ENCODE assay signal across 9 cellular contexts in genomic region chr5:173764321-173765029, GRCh38.
DNase-seq lines count a peak whose midpoint lies in the region; ATAC-seq, FAIRE-seq and TF ChIP-seq lines count a peak whose summit lies in the region.
"Had no signal": no experiment of that assay in that cellular context is flagged by ENCODE, and none has a peak within 500 bp of the region (broad histone marks: within the 10 kb centered on the region; RNA-seq: fewer than 3 reads in every experiment).

No MANE protein-coding gene starts in this region.

- no peaks in the 10 kb centered on the region for H3K27me3 ChIP-seq in HepG2 (ENCODE audit: control insufficient read depth in 1 of 2, insufficient read depth in 2 of 2, low read length in 2 of 2)

- 8% methylated on average over 14 of the region's 14 CpGs for WGBS in HepG2 (ENCODE audit: low lambda C conversion rate)
- 45% methylated on average over 14 of the region's 14 CpGs for WGBS in urinary bladder

- BruUV-seq in HepG2 (replicated peaks; lab: Mats Ljungman, UMichigan), result no TSS peak

- TF ChIP-seq RAD21 in HepG2 (CRISPR knock-in tag; IDR thresholded peaks at IDR 0.05), result 0 out of 2 replicates have a peak, but pooled peaks have one; percentile 11

- CTCF ChIA-PET in HepG2 (lab: Yijun Ruan, JAX; ENCODE audit: low intra/inter-chr PET ratio, low total read pairs), result no interaction called here

- DNase-seq in CD1c-positive myeloid dendritic cell (ENCODE audit: extremely low spot score) (peak; percentile 69), NB4 (ENCODE audit: low read depth) (peak; percentile 90), caudate nucleus (lab: John Stamatoyannopoulos, UW) (peak in 10 of 61 donors; percentile 12 to 55 (median 27)), HepG2 (ENCODE audit: low spot score) (peak; percentile 88), DMS79 (lab: John Stamatoyannopoulos, UW) (no peak)

- POLR2A ChIA-PET in HepG2 (lab: Yijun Ruan, JAX), result interaction anchor here (0.6 to 2.6 kb wide), 29 partner anchors 11 to 208 kb away, joined by 3 to 27 read pairs (median 4); partner anchors contain the start of gene CPEB4

- H3K4me1 ChIP-seq in HepG2 (ENCODE audit: insufficient read depth, low read length), result peaks cover 100% of the 10 kb centered on the region
- H3K4me1 ChIP-seq in urinary bladder (ENCODE audit: insufficient read depth), result no peaks in the 10 kb centered on the region

- peak; percentile 83 for ATAC-seq in HepG2
- ATAC-seq in HG03097 (IDR thresholded peaks at IDR 0.05; ENCODE audit: low FRiP score, unreplicated experiment), result no peak
- ATAC-seq in GM18505 (IDR thresholded peaks at IDR 0.05; ENCODE audit: unreplicated experiment), result no peak

- FAIRE-seq in HepG2 (lab: Jason Lieb, UNC), result peak; percentile 85
- FAIRE-seq: GM18507 had no signal

- in situ Hi-C loops in HepG2 (cut with HindIII; ENCODE audit: extremely low pct_ligation_motif_present, low pct_unique_long_range_greater_than_20kb), result loop anchor here (25.0 kb wide), 1 partner anchor 198 kb away; no protein-coding TSS in a partner anchor

- H3K4me2 ChIP-seq in HepG2 (ENCODE audit: low read depth, low read length), result peak overlapping the region; percentile 91

- H3K9me3 ChIP-seq in HepG2 (ENCODE audit: low read length), result no peaks in the 10 kb centered on the region

- no peak for TF ChIP-seq CTCF in NB4 (IDR thresholded peaks at IDR 0.05; ENCODE audit: low read depth, low read length)
- 0 out of 2 replicates have a peak, but pooled peaks have one; percentile 22 for TF ChIP-seq CTCF in HepG2 (CRISPR knock-in tag; IDR thresholded peaks at IDR 0.05)

- H3K27ac ChIP-seq in caudate nucleus (ENCODE audit: low read depth, low read length), result peak overlapping the region; percentile 41
- H3K27ac ChIP-seq in HepG2 (ENCODE audit: extremely low read length, insufficient read depth, low read length), result peak overlapping the region; percentile 89
- H3K27ac ChIP-seq in urinary bladder (ENCODE audit: low read depth), result peak overlapping the region; percentile 26

- H4K20me1 ChIP-seq in HepG2 (ENCODE audit: insufficient read depth, low read length), result no peaks in the 10 kb centered on the region

- no peaks in the 10 kb centered on the region for H3K79me2 ChIP-seq in HepG2 (ENCODE audit: insufficient read depth, low read length)

- H3K36me3 ChIP-seq in HepG2 (replicated peaks in 1 of 2; ENCODE audit: control insufficient read depth in 1 of 2, insufficient read depth in 2 of 2, low read length in 2 of 2) (no peaks in the 10 kb centered on the region), urinary bladder (ENCODE audit: insufficient read depth) (no peaks in the 10 kb centered on the region)

- H3K4me3 ChIP-seq in NB4 (ENCODE audit: low read depth, low read length), result no peak overlapping the region
- H3K4me3 ChIP-seq in HepG2 (replicated peaks in 1 of 3; ENCODE audit: insufficient read depth in 1 of 3, low read depth in 2 of 3, low read length in 3 of 3), result peak overlapping the region; percentile 8 to 44 (median 14); a peak in 3 of 6 replicates
- no peak overlapping the region for H3K4me3 ChIP-seq in urinary bladder (ENCODE audit: low read depth, low read length)

- TF ChIP-seq EP300 in HepG2 (IDR thresholded peaks at IDR 0.05; ENCODE audit: low read depth in 2 of 2, low read length in 2 of 2) (peak in 1 of 2 experiments; percentile 70; a peak in 2 of 4 replicates), HepG2 (CRISPR knock-in tag; IDR thresholded peaks at IDR 0.05; ENCODE audit: borderline replicate concordance) (peak; percentile 73; the same call in 1 of the 2 replicates)

- intact Hi-C loops in HepG2 (cut with micrococcal nuclease; ENCODE audit: unreplicated experiment), result loop anchor here (1.0 to 5.0 kb wide), 3 partner anchors 45 to 147 kb away; partner anchors contain the start of gene BOD1

- TF ChIP-seq POLR2A in NB4 (IDR thresholded peaks at IDR 0.05; ENCODE audit: extremely low read depth, insufficient read length) (no peak), HepG2 (IDR thresholded peaks at IDR 0.05; ENCODE audit: insufficient read depth in 1 of 2, low read depth in 2 of 2, low read length in 2 of 2) (peak; percentile 45 to 68; a peak in 3 of 4 replicates), GM18505 (IDR thresholded peaks at IDR 0.05; ENCODE audit: borderline replicate concordance, extremely low read depth, insufficient read depth, insufficient read length) (no peak)

- H3K9ac ChIP-seq in HepG2 (ENCODE audit: insufficient read depth, low read depth, low read length), result peak overlapping the region; percentile 61

- H2AFZ ChIP-seq in HepG2 (ENCODE audit: low read length), result no peak overlapping the region

TF ChIP-seq in HepG2, 621 proteins besides CTCF, POLR2A, EP300 and RAD21 (continues in another document):
- TF ChIP-seq TFAP4 (IDR thresholded peaks at IDR 0.05; ENCODE audit: borderline replicate concordance, low read depth) (peak; percentile 34; the same call in 1 of the 2 replicates), EEA1 (CRISPR knock-in tag; IDR thresholded peaks at IDR 0.05; ENCODE audit: borderline replicate concordance) (no peak), MIER3 (CRISPR knock-in tag; IDR thresholded peaks at IDR 0.05; ENCODE audit: borderline replicate concordance) (no peak), ZBTB33 (CRISPR knock-in tag; IDR thresholded peaks at IDR 0.05) (no peak), ZMYM4 (CRISPR knock-in tag; IDR thresholded peaks at IDR 0.05) (0 out of 2 replicates have a peak, but pooled peaks have one; percentile 28), ZNF3 (CRISPR knock-in tag; IDR thresholded peaks at IDR 0.05) (no peak), BCL6 (CRISPR knock-in tag; IDR thresholded peaks at IDR 0.05) (peak; percentile 18; the same call in 1 of the 2 replicates), MXD4 (CRISPR knock-in tag; IDR thresholded peaks at IDR 0.05) (no peak), NRL (CRISPR knock-in tag; IDR thresholded peaks at IDR 0.05; ENCODE audit: borderline replicate concordance) (no peak), SKIL (CRISPR knock-in tag; IDR thresholded peaks at IDR 0.05; ENCODE audit: borderline replicate concordance) (peak; percentile 62; the same call in 1 of the 2 replicates), SOX13 (IDR thresholded peaks at IDR 0.05) (no peak), SOX13 (CRISPR knock-in tag; conservative IDR thresholded peaks at IDR 0.05 in 1 of 2, IDR thresholded peaks at IDR 0.05 in 1 of 2) (peak in 1 of 2 experiments; percentile 63; a peak in 1 of 4 replicates), MAZ (IDR thresholded peaks at IDR 0.05; ENCODE audit: borderline replicate concordance, low read depth, low read length) (peak; percentile 50; the same call in 1 of the 2 replicates), MAZ (CRISPR knock-in tag; IDR thresholded peaks at IDR 0.05; ENCODE audit: low read depth) (no peak)

Comparison
In these comparisons a context has a peak if more than half of its experiments do, and no peak if none do; other contexts are left out.
1. H3K4me3 ChIP-seq: peak in HepG2 (3 of 3); none in NB4 (single experiment) and urinary bladder (single experiment).
2. POLR2A ChIP-seq: peak in HepG2 (2 of 2); none in NB4 (single experiment) and GM18505 (single experiment).
3. H3K27ac ChIP-seq: peak in every context shown above with its lines; median percentile 89 in HepG2; 41 in caudate nucleus; 26 in urinary bladder.